In genomic region chr1:210235363-210236053, GRCh38 we compare ENCODE assay signal across 17 cellular contexts. TPM values are rescaled to one million over a fixed set of nuclear protein-coding genes. Genes with fewer than 3 reads are reported as not detected.
DNase-seq lines count a peak whose midpoint lies in the region; ATAC-seq and TF ChIP-seq lines count a peak whose summit lies in the region.
"Had no signal": no experiment of that assay in that cellular context is flagged by ENCODE, and none has a peak within 500 bp of the region (broad histone marks: within the 10 kb centered on the region; RNA-seq: fewer than 3 reads in every experiment).

No MANE protein-coding gene starts in this region.

- H3K27me3 ChIP-seq in A673 (replicated peaks; ENCODE audit: insufficient read depth, low read depth, low read length, poor library complexity) (peaks cover 19% of the 10 kb centered on the region), stomach (peaks cover 0 to 40% (median 20%) of the 10 kb centered on the region in 3 donors)

- no peak for TF ChIP-seq POLR2A in stomach (IDR thresholded peaks at IDR 0.05)

- H3K36me3 ChIP-seq in A673 (ENCODE audit: insufficient read depth, low read length, poor library complexity, severe bottlenecking) = no peaks in the 10 kb centered on the region
- H3K36me3 ChIP-seq in stomach = no peaks in the 10 kb centered on the region

- H3K4me1 ChIP-seq in A673 (ENCODE audit: insufficient read depth, low read length, poor library complexity, severe bottlenecking) = peaks cover 62% of the 10 kb centered on the region
- peaks cover 25 to 76% (median 51%) of the 10 kb centered on the region in 4 donors for H3K4me1 ChIP-seq in stomach

- peaks cover 3% of the 10 kb centered on the region for H3K36me3 Mint-ChIP-seq in nephron (ENCODE audit: low read depth)
- H3K36me3 Mint-ChIP-seq: IgD-negative memory B cell had no signal

- CTCF ChIA-PET in A673 (lab: Charles Lee) = no interaction called here

- TF ChIP-seq CTCF in A673 (conservative IDR thresholded peaks at IDR 0.05; ENCODE audit: low read depth, low read length) (no peak), coronary artery (IDR thresholded peaks at IDR 0.05) (no peak), nephron (IDR thresholded peaks at IDR 0.05; ENCODE audit: unreplicated experiment in 3 of 3) (no peak), stomach (IDR thresholded peaks at IDR 0.05) (no peak)

- no peak overlapping the region for H3K27ac ChIP-seq in A673 (ENCODE audit: low read depth, low read length, poor library complexity, severe bottlenecking)
- H3K27ac ChIP-seq in coronary artery = peak overlapping the region; percentile 77 to 80
- peak overlapping the region in 3 of 5 donors; percentile 63 to 89 (median 66) for H3K27ac ChIP-seq in stomach

- H3K4me1 Mint-ChIP-seq in nephron = peaks cover 59% of the 10 kb centered on the region

- no peak for TF ChIP-seq EP300 in stomach (IDR thresholded peaks at IDR 0.05)

- H3K27ac Mint-ChIP-seq in nephron = peak overlapping the region; percentile 91 to 98 (median 91)
- H3K27ac Mint-ChIP-seq: IgD-negative memory B cell had no signal

- H3K4me3 ChIP-seq in A673 (ENCODE audit: low read depth, low read length, poor library complexity, severe bottlenecking) (no peak overlapping the region), coronary artery (no peak overlapping the region), stomach (no peak overlapping the region)

- intact Hi-C loops in A673 (cut with micrococcal nuclease; ENCODE audit: unreplicated experiment) (loop anchor here (5.0 kb wide), 2 partner anchors 57 to 77 kb away; no protein-coding TSS in a partner anchor), stomach (cut with DNase I; ENCODE audit: low total_unique reads) (no loop called here)

- 76 to 89% (median 84%) methylated on average over 3 of the region's 3 CpGs for WGBS in stomach, 5 donors

- H3K9me3 Mint-ChIP-seq in nephron = no peaks in the 10 kb centered on the region

- peaks cover 44% of the 10 kb centered on the region for H3K27me3 Mint-ChIP-seq in nephron (ENCODE audit: low read depth)

- ATAC-seq in HG03095 (IDR thresholded peaks at IDR 0.05; ENCODE audit: unreplicated experiment) (no peak), HG03175 (IDR thresholded peaks at IDR 0.05; ENCODE audit: unreplicated experiment) (no peak)

- TSS peak; percentile 35 for BruUV-seq in A673 (replicated peaks; lab: Mats Ljungman, UMichigan)

- H3K4me3 Mint-ChIP-seq in nephron = peak overlapping the region; percentile 69 to 83 (median 71)

- no peak for DNase-seq in A673 (ENCODE audit: low spot score)
- DNase-seq in coronary artery (ENCODE audit: low spot score) = no peak
- DNase-seq in stomach = no peak
- DNase-seq in OCI-M2 (lab: John Stamatoyannopoulos, UW; ENCODE audit: unreplicated experiment) = no peak
- no peak for DNase-seq in activated CD4-positive, alpha-beta T cell treated with anti-CD3 and anti-CD28 coated beads for 4 hours
- DNase-seq: C1 segment of cervical spinal cord, DMS 273 treated with DMSO at 0.1 percent for 48 hours, MV-4-11, NCI-H1436, NCI-H226, NCI-H526 treated with DMSO at 0.1 percent for 48 hours, RPMI8226 had no signal

- POLR2A ChIA-PET in A673 (lab: Charles Lee; ENCODE audit: low non-redundant PET) = no interaction called here

- H3K9me3 ChIP-seq in A673 (ENCODE audit: low read depth, low read length, poor library complexity, severe bottlenecking) (no peaks in the 10 kb centered on the region), stomach (no peaks in the 10 kb centered on the region)

RNA-seq across cellular contexts. Expression of gene SERTAD4, which starts 2.9 kb away (rescaled TPM):
- total RNA-seq in A673 (2021) (8.0 and 12.2 TPM in 2 replicates), stomach (1 to 10 TPM in 4 of 5 donors, under 1 TPM in 1; 0.29 to 5.4 (median 2.9) TPM)
- polyA plus RNA-seq in stomach = 1 to 10 TPM in 2 of 3 donors, under 1 TPM in 1; 0.46 to 3.7 (median 2.2) TPM
- total RNA-seq: OCI-LY7 had no signal
- polyA plus RNA-seq: IgD-negative memory B cell had no signal
